Comparison of ENCODE assay signal across 1 cellular context in genomic region chr13:98103942-98104880, GRCh38.
TF ChIP-seq lines count a peak whose summit lies in the region.

No MANE protein-coding gene starts in this region.

TF ChIP-seq in IMR-90, 13 proteins besides CTCF, POLR2A, EP300 and RAD21:
- no peak for TF ChIP-seq USF2 (IDR thresholded peaks at IDR 0.05; ENCODE audit: low read depth, low read length)
- TF ChIP-seq SMC3 (IDR thresholded peaks at IDR 0.05; ENCODE audit: low read depth, low read length): peak; percentile 42; the same call in 1 of the 2 replicates
